In genomic region chr6:3370361-3371221, GRCh38 we compare ENCODE assay signal across 15 cellular contexts.
DNase-seq lines count a peak whose midpoint lies in the region; ATAC-seq, FAIRE-seq and TF ChIP-seq lines count a peak whose summit lies in the region.
"Had no signal": no experiment of that assay in that cellular context is flagged by ENCODE, and none has a peak within 500 bp of the region (broad histone marks: within the 10 kb centered on the region; RNA-seq: fewer than 3 reads in every experiment).

No MANE protein-coding gene starts in this region.

- no peaks in the 10 kb centered on the region for H3K9me3 Mint-ChIP-seq in endodermal cell
- H3K9me3 Mint-ChIP-seq: nephron progenitor cell had no signal

- ATAC-seq in pancreas (peak; percentile 72 to 84 (median 76)), HG03460 (IDR thresholded peaks at IDR 0.05; ENCODE audit: unreplicated experiment) (no peak), HG02885 (IDR thresholded peaks at IDR 0.05; ENCODE audit: poor library complexity, unreplicated experiment) (no peak)
- ATAC-seq: heart right ventricle had no signal

- H3K27me3 Mint-ChIP-seq in endodermal cell (ENCODE audit: insufficient read depth), result no peaks in the 10 kb centered on the region

- TF ChIP-seq CTCF in endodermal cell (conservative IDR thresholded peaks at IDR 0.05) (no peak), pancreas (IDR thresholded peaks at IDR 0.05) (no peak), GM10266 (IDR thresholded peaks at IDR 0.05; ENCODE audit: control insufficient read depth, insufficient read depth, low read depth, missing control alignments) (no peak)

- H3K36me3 Mint-ChIP-seq in endodermal cell (ENCODE audit: low read depth), result no peaks in the 10 kb centered on the region

- no peaks in the 10 kb centered on the region for H3K36me3 ChIP-seq in endodermal cell (ENCODE audit: control insufficient read depth, insufficient read depth, low read length)
- H3K36me3 ChIP-seq in pancreas, result no peaks in the 10 kb centered on the region
- H3K36me3 ChIP-seq: heart right ventricle had no signal

- H3K27me3 ChIP-seq in endodermal cell (ENCODE audit: control insufficient read depth, insufficient read depth, low read length, poor library complexity, severe bottlenecking) (no peaks in the 10 kb centered on the region), pancreas (no peaks in the 10 kb centered on the region)
- H3K27me3 ChIP-seq: heart right ventricle had no signal

- no peaks in the 10 kb centered on the region for H3K4me1 ChIP-seq in endodermal cell (ENCODE audit: control insufficient read depth, insufficient read depth, low read length)
- peaks cover 14 to 30% (median 18%) of the 10 kb centered on the region in 3 donors for H3K4me1 ChIP-seq in pancreas

- no peak for FAIRE-seq in pancreas (lab: Jason Lieb, UNC)

- no peak overlapping the region for H3K4me3 ChIP-seq in endodermal cell (ENCODE audit: low read length)
- no peak overlapping the region for H3K4me3 ChIP-seq in pancreas
- H3K4me3 ChIP-seq: heart right ventricle had no signal

- no peak overlapping the region for H3K27ac Mint-ChIP-seq in endodermal cell
- H3K27ac Mint-ChIP-seq: nephron progenitor cell had no signal

- H3K4me1 Mint-ChIP-seq in endodermal cell, result peaks cover 20% of the 10 kb centered on the region

- H3K4me3 Mint-ChIP-seq in endodermal cell, result no peak overlapping the region
- H3K4me3 Mint-ChIP-seq: nephron progenitor cell had no signal

- intact Hi-C loops in pancreas (cut with DNase I), result no loop called here

- peak; percentile 23 for DNase-seq in activated CD4-positive, alpha-beta T cell treated with anti-CD3 and anti-CD28 coated beads, Interleukin-2, amount 50 U/mL, for 1 hour
- no peak for DNase-seq in activated CD4-positive, alpha-beta T cell treated with anti-CD3 and anti-CD28 coated beads for 1 hour
- DNase-seq in T follicular helper cell (ENCODE audit: low read depth), result peak; percentile 10
- peak; percentile 51 for DNase-seq in endodermal cell
- peak in 5 of 6 donors; percentile 49 to 80 (median 62) for DNase-seq in pancreas
- DNase-seq in GM10266 (ENCODE audit: extremely low spot score), result no peak
- DNase-seq: ACHN; activated CD4-positive, alpha-beta T cell treated with anti-CD3 and anti-CD28 coated beads for 4 hours; GOT3; heart right ventricle; KG1; NCI-H524 treated with DMSO at 0.1 percent for 48 hours; nephron progenitor cell had no signal

- no peak overlapping the region for H3K9ac ChIP-seq in endodermal cell (ENCODE audit: extremely low read depth, low read length, poor library complexity, severe bottlenecking)

- WGBS in endodermal cell (ENCODE audit: insufficient coverage in 1 of 2, insufficient read length in 1 of 2), 2 experiments, result 92 to 93% methylated on average over 8 to 15 of the region's 15 CpGs
- 30 to 31% methylated on average over 14 to 15 of the region's 15 CpGs for WGBS in pancreas, 2 donors

- H3K27ac ChIP-seq in endodermal cell (ENCODE audit: low read depth, low read length), result no peak overlapping the region
- H3K27ac ChIP-seq in pancreas, result peak overlapping the region; percentile 51 to 74 (median 65)
- H3K27ac ChIP-seq: heart right ventricle had no signal

- no peaks in the 10 kb centered on the region for H3K9me3 ChIP-seq in endodermal cell (ENCODE audit: control insufficient read depth, low read length)
- no peaks in the 10 kb centered on the region for H3K9me3 ChIP-seq in pancreas
- H3K9me3 ChIP-seq: heart right ventricle had no signal

Comparison
In these comparisons a context has a peak if more than half of its experiments do, and no peak if none do; other contexts are left out.
1. DNase-seq: peak in activated CD4-positive, alpha-beta T cell treated with anti-CD3 and anti-CD28 coated beads, Interleukin-2, amount 50 U/mL, for 1 hour (single experiment), T follicular helper cell (single experiment), endodermal cell (single experiment) and pancreas (5 of 6); none in activated CD4-positive, alpha-beta T cell treated with anti-CD3 and anti-CD28 coated beads for 1 hour (single experiment) and GM10266 (single experiment).
2. ATAC-seq: peak in pancreas (4 of 4); none in HG03460 (single experiment) and HG02885 (single experiment).